Comparison of ENCODE assay signal across 18 cellular contexts in genomic region chr7:66728571-66728970, GRCh38. TPM values are rescaled to one million over a fixed set of nuclear protein-coding genes. Genes with fewer than 3 reads are reported as not detected.
DNase-seq lines count a peak whose midpoint lies in the region; ATAC-seq, FAIRE-seq and TF ChIP-seq lines count a peak whose summit lies in the region.
"Had no signal": no experiment of that assay in that cellular context is flagged by ENCODE, and none has a peak within 500 bp of the region (broad histone marks: within the 10 kb centered on the region; RNA-seq: fewer than 3 reads in every experiment).

No MANE protein-coding gene starts in this region.

- no peak overlapping the region for H3K4me2 ChIP-seq in H9 (ENCODE audit: insufficient read depth, insufficient read length, low read length)
- H3K4me2 ChIP-seq: GM23338 had no signal

- H3K4me3 Mint-ChIP-seq in H9 = peak overlapping the region in 1 of 2 experiments; percentile 34; a peak in 2 of 5 replicates
- H3K4me3 Mint-ChIP-seq in stimulated activated naive B cell treated with anti-CD40 and anti-IgM and Interleukin-4, amounts not matched to agents 10 μg/mL and 1 μg/mL and 100 μg/mL, for 72 hours = no peak overlapping the region
- H3K4me3 Mint-ChIP-seq: GM23338 had no signal

- no peaks in the 10 kb centered on the region for H3K27me3 ChIP-seq in H9 (ENCODE audit: insufficient read depth, low read length)

- no peak overlapping the region for H2BK5ac ChIP-seq in H9 (ENCODE audit: insufficient read length, low read length)

- no peak overlapping the region; a peak in 2 of 7 replicates for H3K27ac Mint-ChIP-seq in H9
- H3K27ac Mint-ChIP-seq in stimulated activated naive B cell treated with anti-CD40 and anti-IgM and Interleukin-4, amounts not matched to agents 10 μg/mL and 1 μg/mL and 100 μg/mL, for 72 hours = peak overlapping the region; percentile 44
- H3K27ac Mint-ChIP-seq: GM23338 had no signal

- no peak overlapping the region for H2BK120ac ChIP-seq in H9 (ENCODE audit: low read depth, low read length, poor library complexity, severe bottlenecking)

- H3K79me2 ChIP-seq in H9 (ENCODE audit: insufficient read depth, low read length) = no peaks in the 10 kb centered on the region

- H2AK5ac ChIP-seq in H9 (ENCODE audit: insufficient read length, low read length) = no peak overlapping the region

- H3K36me3 Mint-ChIP-seq in H9 (ENCODE audit: insufficient read depth in 1 of 3, low read depth in 3 of 3) = peaks cover 21 to 29% (median 26%) of the 10 kb centered on the region in 3 experiments
- H3K36me3 Mint-ChIP-seq in stimulated activated naive B cell treated with anti-CD40 and anti-IgM and Interleukin-4, amounts not matched to agents 10 μg/mL and 1 μg/mL and 100 μg/mL, for 72 hours = peaks cover 35 to 49% of the 10 kb centered on the region in 2 donors

- no peak overlapping the region for H3K23ac ChIP-seq in H9 (ENCODE audit: insufficient read length, low read depth, low read length)

- no peaks in the 10 kb centered on the region for H3K9me3 ChIP-seq in H9 (ENCODE audit: control insufficient read depth, low read depth, low read length)

- H4K5ac ChIP-seq in H9 (ENCODE audit: insufficient read length, low read depth, low read length) = peak overlapping the region; percentile 76

- DNase-seq in GM12891 (ENCODE audit: insufficient read length, low spot score) = no peak
- DNase-seq in H9 = no peak
- peak; percentile 13 to 18 for DNase-seq in erythroblast (lab: John Stamatoyannopoulos, UW)
- no peak for DNase-seq in stimulated activated naive B cell treated with anti-CD40 and anti-IgM and Interleukin-4, amounts not matched to agents 10 μg/mL and 1 μg/mL and 100 μg/mL, for 72 hours
- DNase-seq in NCI-H146 (lab: John Stamatoyannopoulos, UW) = no peak
- DNase-seq: CD4-positive, CD25-positive, alpha-beta regulatory T cell; DMS79; Kasumi-1; NCI-H1048; NCI-H1436; NCI-H1930; NCI-H510A; SHP77 treated with DMSO at 0.1 percent for 48 hours had no signal

- peak overlapping the region; percentile 34 for H3K18ac ChIP-seq in H9 (ENCODE audit: insufficient read length, low read depth, low read length)

- TF ChIP-seq CTCF in H9 (conservative IDR thresholded peaks at IDR 0.05) = no peak

- no peaks in the 10 kb centered on the region for H3K4me1 Mint-ChIP-seq in H9
- H3K4me1 Mint-ChIP-seq in stimulated activated naive B cell treated with anti-CD40 and anti-IgM and Interleukin-4, amounts not matched to agents 10 μg/mL and 1 μg/mL and 100 μg/mL, for 72 hours = peaks cover 20 to 25% of the 10 kb centered on the region in 2 donors

- H4K8ac ChIP-seq in H9 (replicated peaks; ENCODE audit: insufficient read length, low read depth, low read length) = peak overlapping the region; percentile 91

- WGBS in H9 (ENCODE audit: extremely low coverage, insufficient read length, low lambda C conversion rate) = 100% methylated on average over 6 of the region's 6 CpGs

- no peak overlapping the region for H3K9ac ChIP-seq in H9 (ENCODE audit: extremely low read depth, insufficient read length, low read length)

- H3K4me1 ChIP-seq in H9 (ENCODE audit: insufficient read depth, low read length) = no peaks in the 10 kb centered on the region

- no peak overlapping the region for H2AFZ ChIP-seq in H9 (ENCODE audit: low read length)
- H2AFZ ChIP-seq: GM23338 had no signal

- no peak overlapping the region for H3T11ph ChIP-seq in H9 (ENCODE audit: low read length)

- no peak overlapping the region for H3K4ac ChIP-seq in H9 (ENCODE audit: low read depth, low read length)

- no peaks in the 10 kb centered on the region for H3K23me2 ChIP-seq in H9 (ENCODE audit: insufficient read length, low read depth, low read length, poor library complexity, severe bottlenecking)

- H2BK15ac ChIP-seq in H9 (ENCODE audit: low read depth, low read length) = no peak overlapping the region

- no peak for ATAC-seq in stimulated activated naive B cell treated with anti-CD40 and anti-IgM and Interleukin-4, amounts not matched to agents 10 μg/mL and 1 μg/mL and 100 μg/mL, for 72 hours (replicated peaks)
- ATAC-seq in esophagus mucosa (no peak), HG03108 (IDR thresholded peaks at IDR 0.05; ENCODE audit: unreplicated experiment) (no peak)
- ATAC-seq: GM23338 had no signal

- H4K91ac ChIP-seq in H9 (ENCODE audit: insufficient read length, low read depth, low read length) = no peak overlapping the region

- no peak overlapping the region for H3K14ac ChIP-seq in H9 (ENCODE audit: insufficient read depth, low read length)

- no peak overlapping the region for H3K56ac ChIP-seq in H9 (ENCODE audit: insufficient read length, low read depth, low read length)

- H4K20me1 ChIP-seq in H9 (ENCODE audit: control insufficient read depth, insufficient read depth, insufficient read length) = no peaks in the 10 kb centered on the region

- no peak overlapping the region for H2BK12ac ChIP-seq in H9 (ENCODE audit: insufficient read length, low read depth, low read length)

- H3K27ac ChIP-seq in H9 (ENCODE audit: insufficient read length, low read depth, low read length) = no peak overlapping the region
- H3K27ac ChIP-seq: RWPE1, SK-N-MC had no signal

- H2BK20ac ChIP-seq in H9 (ENCODE audit: low read depth, low read length, poor library complexity, severe bottlenecking) = no peak overlapping the region

- peaks cover 23 to 24% of the 10 kb centered on the region in 2 experiments for H3K9me3 Mint-ChIP-seq in H9
- H3K9me3 Mint-ChIP-seq in stimulated activated naive B cell treated with anti-CD40 and anti-IgM and Interleukin-4, amounts not matched to agents 10 μg/mL and 1 μg/mL and 100 μg/mL, for 72 hours = peaks cover 9 to 11% of the 10 kb centered on the region in 2 donors

- H3K27me3 Mint-ChIP-seq in H9 (ENCODE audit: low read depth) = no peaks in the 10 kb centered on the region; the same call in none of the 2 replicates
- no peaks in the 10 kb centered on the region for H3K27me3 Mint-ChIP-seq in stimulated activated naive B cell treated with anti-CD40 and anti-IgM and Interleukin-4, amounts not matched to agents 10 μg/mL and 1 μg/mL and 100 μg/mL, for 72 hours
- H3K27me3 Mint-ChIP-seq: CD4-positive, CD25-positive, alpha-beta regulatory T cell had no signal

- H3K79me1 ChIP-seq in H9 (ENCODE audit: insufficient read depth, low read depth, low read length, poor library complexity, severe bottlenecking) = no peaks in the 10 kb centered on the region

- FAIRE-seq in GM12891 (lab: Jason Lieb, UNC) = peak; percentile 33

- TF ChIP-seq POLR2A in GM12891 (IDR thresholded peaks at IDR 0.05; ENCODE audit: low read depth, low read length) (no peak), erythroblast (IDR thresholded peaks at IDR 0.05; ENCODE audit: low read length) (no peak)

TF ChIP-seq in GM12891, 5 proteins besides CTCF, POLR2A, EP300 and RAD21:
- no peak for TF ChIP-seq POU2F2 (IDR thresholded peaks at IDR 0.05; ENCODE audit: low read depth, low read length)
- no peak for TF ChIP-seq POLR2AphosphoS5 (IDR thresholded peaks at IDR 0.05; ENCODE audit: low read depth, low read length)
- TF ChIP-seq TAF1 (IDR thresholded peaks at IDR 0.05; ENCODE audit: low read depth, low read length) = no peak
- no peak for TF ChIP-seq PAX5 (IDR thresholded peaks at IDR 0.05; ENCODE audit: insufficient read depth, low read length, severe bottlenecking)
- TF ChIP-seq SPI1 (IDR thresholded peaks at IDR 0.05; ENCODE audit: low read depth, low read length) = no peak

RNA-seq across cellular contexts. Expression of gene RABGEF1, which starts 12.0 kb away (rescaled TPM):
- 15.2 TPM for polyA plus RNA-seq in GM12891 (2012; ENCODE audit: low read depth, missing spikeins)
- total RNA-seq in H9 (2021) (17.3 and 18.0 TPM in 2 replicates), esophagus mucosa (26.9 TPM)

Comparison
In these comparisons a context has a peak if more than half of its experiments do, and no peak if none do; other contexts are left out.
1. DNase-seq: peak in erythroblast (2 of 2); none in GM12891 (single experiment), H9 (single experiment), stimulated activated naive B cell treated with anti-CD40 and anti-IgM and Interleukin-4, amounts not matched to agents 10 μg/mL and 1 μg/mL and 100 μg/mL, for 72 hours (single experiment) and NCI-H146 (single experiment).